Comparison of ENCODE assay signal across 1 cellular context in the genomic region with DNA sequence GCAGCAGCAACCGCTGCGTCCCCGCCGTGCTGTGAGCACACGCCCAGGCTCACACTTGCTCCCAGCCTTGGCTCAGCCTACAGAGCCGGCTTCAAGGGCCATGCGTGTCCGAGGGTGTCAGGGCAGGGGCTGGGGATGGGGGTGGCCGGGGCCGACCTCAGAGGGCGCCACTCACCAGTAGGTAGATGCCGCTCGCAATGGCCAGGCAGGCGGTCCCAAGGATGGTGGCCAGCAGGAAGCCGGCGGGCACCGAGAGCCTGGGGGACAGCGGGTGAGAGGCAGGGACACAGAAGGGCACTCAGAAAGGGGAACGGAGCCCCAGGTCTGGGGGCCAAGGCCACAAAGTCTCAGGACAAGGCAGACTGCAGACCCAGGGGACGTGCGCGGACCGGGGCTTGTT.
A peak's percentile ranks its signal among the peaks of the same experiment; 100 is the strongest.
TF ChIP-seq lines count a peak whose summit lies in the region.

No MANE protein-coding gene starts in this region.

TF ChIP-seq in HepG2, 621 proteins besides CTCF, POLR2A, EP300 and RAD21:
- TF ChIP-seq GABPA (IDR thresholded peaks at IDR 0.05; ENCODE audit: low read depth, low read length) (0 out of 2 replicates have a peak, but pooled peaks have one; percentile 12), GABPA (CRISPR knock-in tag; IDR thresholded peaks at IDR 0.05; ENCODE audit: low read depth) (no peak), KMT2A (CRISPR knock-in tag; IDR thresholded peaks at IDR 0.05) (no peak), AGO1 (IDR thresholded peaks at IDR 0.05; ENCODE audit: low read depth, low read length, poor library complexity, severe bottlenecking) (peak; percentile 6), ZNF567 (CRISPR knock-in tag; IDR thresholded peaks at IDR 0.05; ENCODE audit: borderline replicate concordance) (no peak), ZNF253 (CRISPR knock-in tag; IDR thresholded peaks at IDR 0.05; ENCODE audit: borderline replicate concordance) (no peak), ZNF547 (CRISPR knock-in tag; IDR thresholded peaks at IDR 0.05) (no peak), RBFOX2 (IDR thresholded peaks at IDR 0.05; ENCODE audit: low read depth, low read length) (peak; percentile 15; the same call in 1 of the 2 replicates)
- TF ChIP-seq, protein P1, sequence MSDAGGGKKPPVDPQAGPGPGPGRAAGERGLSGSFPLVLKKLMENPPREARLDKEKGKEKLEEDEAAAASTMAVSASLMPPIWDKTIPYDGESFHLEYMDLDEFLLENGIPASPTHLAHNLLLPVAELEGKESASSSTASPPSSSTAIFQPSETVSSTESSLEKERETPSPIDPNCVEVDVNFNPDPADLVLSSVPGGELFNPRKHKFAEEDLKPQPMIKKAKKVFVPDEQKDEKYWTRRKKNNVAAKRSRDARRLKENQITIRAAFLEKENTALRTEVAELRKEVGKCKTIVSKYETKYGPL (CRISPR knock-in tag; IDR thresholded peaks at IDR 0.05) = no peak
TF ChIP-seq in HepG2: peak in this region for 3.
